Comparison of ENCODE assay signal across 18 cellular contexts in the genomic region with DNA sequence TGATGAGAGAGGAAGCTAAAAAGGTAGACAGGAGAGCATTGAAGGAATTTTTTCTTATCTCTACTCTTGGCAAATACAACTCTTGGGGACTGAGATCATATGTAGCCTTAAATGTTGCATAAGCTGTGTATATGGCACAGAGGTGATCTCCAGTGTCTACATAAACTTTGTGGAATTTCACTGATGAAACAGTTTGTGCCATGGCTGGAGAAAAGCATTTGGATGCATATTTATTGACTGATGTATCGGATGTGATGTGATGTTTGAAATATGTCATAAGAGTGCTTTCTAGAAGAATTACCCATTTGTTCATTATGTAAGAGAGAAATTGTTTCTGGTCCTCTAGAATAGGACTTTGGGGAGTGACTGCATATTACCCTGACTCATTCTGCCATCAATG.
DNase-seq lines count a peak whose midpoint lies in the region; ATAC-seq, FAIRE-seq and TF ChIP-seq lines count a peak whose summit lies in the region.
"Had no signal": no experiment of that assay in that cellular context is flagged by ENCODE, and none has a peak within 500 bp of the region (broad histone marks: within the 10 kb centered on the region; RNA-seq: fewer than 3 reads in every experiment).

No MANE protein-coding gene starts in this region.

- intact Hi-C loops in MCF 10A (cut with micrococcal nuclease) (no loop called here), breast epithelium (cut with DNase I; ENCODE audit: low total_unique reads) (no loop called here), heart left ventricle (cut with DNase I) (no loop called here)

- H3K27me3 ChIP-seq in breast epithelium, result no peaks in the 10 kb centered on the region
- H3K27me3 ChIP-seq in adipocyte (replicated peaks; ENCODE audit: control insufficient read depth, insufficient read depth, low read length), result no peaks in the 10 kb centered on the region
- no peaks in the 10 kb centered on the region for H3K27me3 ChIP-seq in heart left ventricle
- H3K27me3 ChIP-seq: BLaER1 treated with 17β-estradiol and CSF1 and Interleukin-3, amounts not matched to agents 10 nM and 100 nM had no signal

- H3K27ac ChIP-seq in breast epithelium (no peak overlapping the region), heart left ventricle (no peak overlapping the region)
- H3K27ac ChIP-seq: 22Rv1; BLaER1 treated with 17β-estradiol and CSF1 and Interleukin-3, amounts not matched to agents 10 nM and 100 nM had no signal

- H3K9me3 Mint-ChIP-seq in MCF 10A (ENCODE audit: unreplicated experiment), result no peaks in the 10 kb centered on the region
- H3K9me3 Mint-ChIP-seq: H9 had no signal

- H3K4me3 Mint-ChIP-seq in MCF 10A (ENCODE audit: unreplicated experiment), result no peak overlapping the region
- H3K4me3 Mint-ChIP-seq: H9 had no signal

- H3K27me3 Mint-ChIP-seq in MCF 10A (ENCODE audit: insufficient read depth, unreplicated experiment), result no peaks in the 10 kb centered on the region

- BruUV-seq in MCF 10A (replicated peaks; lab: Mats Ljungman, UMichigan), result no TSS peak

- peaks cover 12% of the 10 kb centered on the region for H3K4me1 Mint-ChIP-seq in MCF 10A (ENCODE audit: insufficient read depth, unreplicated experiment)
- H3K4me1 Mint-ChIP-seq: H9 had no signal

- TF ChIP-seq POLR2A in breast epithelium (IDR thresholded peaks at IDR 0.05), result no peak
- TF ChIP-seq POLR2A in heart left ventricle (IDR thresholded peaks at IDR 0.05), result no peak

- H3K9ac ChIP-seq in adipocyte (ENCODE audit: low read length), result no peak overlapping the region
- H3K9ac ChIP-seq: BLaER1 treated with 17β-estradiol and CSF1 and Interleukin-3, amounts not matched to agents 10 nM and 100 nM had no signal

- ATAC-seq in HG03439 (IDR thresholded peaks at IDR 0.05; ENCODE audit: unreplicated experiment) (no peak), heart left ventricle (no peak), HG02870 (IDR thresholded peaks at IDR 0.05; ENCODE audit: unreplicated experiment) (no peak)
- ATAC-seq: Panc1 had no signal

- CTCF ChIA-PET in MCF 10A (lab: Yijun Ruan, JAX), result no interaction called here

- no peaks in the 10 kb centered on the region for H3K9me3 ChIP-seq in breast epithelium
- H3K9me3 ChIP-seq in adipocyte (ENCODE audit: control insufficient read depth, low read length), result no peaks in the 10 kb centered on the region
- no peaks in the 10 kb centered on the region for H3K9me3 ChIP-seq in heart left ventricle
- H3K9me3 ChIP-seq: BLaER1 treated with 17β-estradiol and CSF1 and Interleukin-3, amounts not matched to agents 10 nM and 100 nM had no signal

- H3K36me3 ChIP-seq in breast epithelium (no peaks in the 10 kb centered on the region), adipocyte (ENCODE audit: control insufficient read depth, insufficient read depth, low read length, severe bottlenecking) (no peaks in the 10 kb centered on the region), heart left ventricle (no peaks in the 10 kb centered on the region)
- H3K36me3 ChIP-seq: BLaER1 treated with 17β-estradiol and CSF1 and Interleukin-3, amounts not matched to agents 10 nM and 100 nM had no signal

- no peak overlapping the region for H3K27ac Mint-ChIP-seq in MCF 10A (ENCODE audit: low read depth, unreplicated experiment)
- H3K27ac Mint-ChIP-seq: H9 had no signal

- H3K36me3 Mint-ChIP-seq in MCF 10A (ENCODE audit: insufficient read depth, unreplicated experiment), result no peaks in the 10 kb centered on the region

- H3K4me1 ChIP-seq in breast epithelium, result no peaks in the 10 kb centered on the region
- H3K4me1 ChIP-seq in adipocyte (ENCODE audit: control insufficient read depth, insufficient read depth, low read length), result peaks cover 11% of the 10 kb centered on the region
- no peaks in the 10 kb centered on the region for H3K4me1 ChIP-seq in heart left ventricle
- H3K4me1 ChIP-seq: BLaER1 treated with 17β-estradiol and CSF1 and Interleukin-3, amounts not matched to agents 10 nM and 100 nM had no signal

- POLR2A ChIA-PET in MCF 10A (lab: Yijun Ruan, JAX), result no interaction called here

- TF ChIP-seq CTCF in MCF 10A (IDR thresholded peaks at IDR 0.05; ENCODE audit: unreplicated experiment) (no peak), breast epithelium (IDR thresholded peaks at IDR 0.05) (no peak), foreskin fibroblast (IDR thresholded peaks at IDR 0.05; ENCODE audit: low read depth, low read length) (no peak), heart left ventricle (IDR thresholded peaks at IDR 0.05) (no peak)

- peak; percentile 12 for DNase-seq in MCF 10A (ENCODE audit: unreplicated experiment)
- DNase-seq in breast epithelium (ENCODE audit: low spot score in 2 of 2), result no peak
- peak; percentile 55 for DNase-seq in adipocyte (ENCODE audit: low read depth)
- peak; percentile 12 to 51 for DNase-seq in foreskin fibroblast
- no peak for DNase-seq in urothelium cell line (ENCODE audit: low spot score)
- no peak for DNase-seq in heart left ventricle
- DNase-seq: DMS 273 treated with DMSO at 0.1 percent for 48 hours, H9, NCI-H1048, NCI-H187, NCI-H446, NCI-H774, SHP77 had no signal

- peak; percentile 50 for FAIRE-seq in urothelium cell line (lab: Jason Lieb, UNC)

- 81 to 91% (median 89%) methylated on average over 1 of the region's 1 CpG for WGBS in heart left ventricle, 4 donors

- H3K4me3 ChIP-seq in breast epithelium (no peak overlapping the region), adipocyte (ENCODE audit: low read length) (no peak overlapping the region), foreskin fibroblast (ENCODE audit: low read depth in 1 of 2, low read length in 2 of 2) (no peak overlapping the region), heart left ventricle (no peak overlapping the region)
- H3K4me3 ChIP-seq: BLaER1 treated with 17β-estradiol and CSF1 and Interleukin-3, amounts not matched to agents 10 nM and 100 nM had no signal

Comparison
In these comparisons a context has a peak if more than half of its experiments do, and no peak if none do; other contexts are left out.
1. DNase-seq: peak in MCF 10A (single experiment), adipocyte (single experiment) and foreskin fibroblast (2 of 2); none in breast epithelium (0 of 2), urothelium cell line (single experiment) and heart left ventricle (0 of 5).